In genomic region chr14:39102969-39103957, GRCh38 we compare ENCODE assay signal across 8 cellular contexts. TPM values are rescaled to one million over a fixed set of nuclear protein-coding genes. Genes with fewer than 3 reads are reported as not detected.
DNase-seq lines count a peak whose midpoint lies in the region; ATAC-seq and TF ChIP-seq lines count a peak whose summit lies in the region.

Gene SEC23A (minus strand): TSS chr14:39103235. CDS start chr14:39096118, 7,117 bp downstream.

- TF ChIP-seq POLR2A in transverse colon (IDR thresholded peaks at IDR 0.05) = peak; percentile 94

- no peaks in the 10 kb centered on the region for H3K36me3 ChIP-seq in cardiac muscle cell
- no peaks in the 10 kb centered on the region for H3K36me3 ChIP-seq in transverse colon

- TF ChIP-seq CTCF in GM12865 (IDR thresholded peaks at IDR 0.05; ENCODE audit: insufficient read depth, low read depth, low read length, missing control alignments) (no peak), cardiac muscle cell (IDR thresholded peaks at IDR 0.05; ENCODE audit: low read depth, low read length) (no peak), transverse colon (IDR thresholded peaks at IDR 0.05) (peak in 1 of 5 experiments; percentile 5)

- ATAC-seq in HG02759 (IDR thresholded peaks at IDR 0.05; ENCODE audit: unreplicated experiment) = peak; percentile 96

- peaks cover 11% of the 10 kb centered on the region for H3K4me1 ChIP-seq in cardiac muscle cell (ENCODE audit: low read depth)
- peaks cover 13 to 51% (median 36%) of the 10 kb centered on the region in 4 donors for H3K4me1 ChIP-seq in transverse colon

- TF ChIP-seq EP300 in transverse colon (IDR thresholded peaks at IDR 0.05; ENCODE audit: low read depth) = no peak

- H3K27me3 ChIP-seq in cardiac muscle cell (no peaks in the 10 kb centered on the region), transverse colon (no peaks in the 10 kb centered on the region)

- DNase-seq in GM12865 (ENCODE audit: low read depth) = peak; percentile 94
- DNase-seq in NCI-H128 (lab: John Stamatoyannopoulos, UW; ENCODE audit: unreplicated experiment) = peak; percentile 55
- DNase-seq in SW 1271 (lab: John Stamatoyannopoulos, UW) = peak; percentile 76 to 85
- DNase-seq in activated naive CD8-positive, alpha-beta T cell treated with anti-CD3 and anti-CD28 coated beads, Interleukin-2, amount 50 U/mL, for 16 hours (ENCODE audit: low read depth, low spot score) = peak; percentile 63
- peak; percentile 93 to 95 for DNase-seq in cardiac muscle cell (ENCODE audit: low read depth in 1 of 2, low spot score in 1 of 2)
- DNase-seq in pons (ENCODE audit: low spot score) = peak; percentile 82
- peak; percentile 94 for DNase-seq in transverse colon

- intact Hi-C loops in transverse colon (cut with DNase I; ENCODE audit: low total_unique reads) = no loop called here

- peak within 1 kb of the TSS; percentile 96 for H3K27ac ChIP-seq in cardiac muscle cell
- H3K27ac ChIP-seq in transverse colon = peak within 1 kb of the TSS; percentile 95 to 100 (median 96)

- H3K9me3 ChIP-seq in cardiac muscle cell (ENCODE audit: low read depth) = no peaks in the 10 kb centered on the region
- no peaks in the 10 kb centered on the region for H3K9me3 ChIP-seq in transverse colon

- peak within 1 kb of the TSS; percentile 90 for H3K4me3 ChIP-seq in GM12865 (ENCODE audit: low read depth, low read length)
- H3K4me3 ChIP-seq in cardiac muscle cell = peak within 1 kb of the TSS; percentile 55
- H3K4me3 ChIP-seq in transverse colon = peak within 1 kb of the TSS; percentile 64 to 87 (median 70)

- WGBS in transverse colon (ENCODE audit: low coverage in 1 of 2), 2 donors = 0% methylated on average over 25 to 41 of the region's 58 CpGs

- in situ Hi-C loops in transverse colon (cut with MboI; ENCODE audit: low pct_ligation_motif_present in 1 of 4, low pct_unique_long_range_greater_than_20kb in 1 of 4, low sequenced_read_pairs in 3 of 4) = loop anchor here in 1 of 4 donors (10.0 kb wide), 1 partner anchor 72 kb away; the partner anchor contains the start of genes PNN and TRAPPC6B

RNA-seq across cellular contexts. Expression of gene SEC23A, which starts in this region (rescaled TPM):
- 115 and 131 TPM in 2 replicates for total RNA-seq in cardiac muscle cell
- 74.1 and 92.0 TPM in 2 replicates for polyA plus RNA-seq in cardiac muscle cell
- total RNA-seq in transverse colon = 100 to 1,000 TPM in 3 of 4 donors, 10 to 100 TPM in 1; 88.6 to 290 (median 162) TPM

Comparison
In these comparisons a context has a peak if more than half of its experiments do, and no peak if none do; other contexts are left out.
1. Peak in every context shown above with its lines: DNase-seq, ATAC-seq, H3K4me3 ChIP-seq and H3K27ac ChIP-seq.